Comparison of ENCODE assay signal across 11 cellular contexts in genomic region chr2:135245055-135245454, GRCh38.
DNase-seq lines count a peak whose midpoint lies in the region; ATAC-seq lines count a peak whose summit lies in the region.
"Had no signal": no experiment of that assay in that cellular context is flagged by ENCODE, and none has a peak within 500 bp of the region (broad histone marks: within the 10 kb centered on the region; RNA-seq: fewer than 3 reads in every experiment).

No MANE protein-coding gene starts in this region.

- H3K36me3 Mint-ChIP-seq in activated naive CD4-positive, alpha-beta T cell treated with anti-CD3 and anti-CD28 coated beads, Interleukin-2, amount 50 U/mL, for 72 hours: peaks cover 4 to 15% of the 10 kb centered on the region in 2 donors

- ATAC-seq in activated naive CD4-positive, alpha-beta T cell treated with anti-CD3 and anti-CD28 coated beads, Interleukin-2, amount 50 U/mL, for 72 hours: peak; percentile 98 to 100
- ATAC-seq in right cardiac atrium: no peak
- no peak for ATAC-seq in HG03025 (IDR thresholded peaks at IDR 0.05; ENCODE audit: low FRiP score, unreplicated experiment)

- no peaks in the 10 kb centered on the region for H3K27me3 ChIP-seq in right cardiac atrium (ENCODE audit: control insufficient read depth, insufficient read depth)

- no peaks in the 10 kb centered on the region for H3K9me3 ChIP-seq in right cardiac atrium (ENCODE audit: control insufficient read depth, low read length)

- peak overlapping the region; percentile 72 to 83 for H3K27ac Mint-ChIP-seq in activated naive CD4-positive, alpha-beta T cell treated with anti-CD3 and anti-CD28 coated beads, Interleukin-2, amount 50 U/mL, for 72 hours

- H3K4me3 ChIP-seq in right cardiac atrium (ENCODE audit: low read length): no peak overlapping the region

- no peak overlapping the region for H3K27ac ChIP-seq in right cardiac atrium (ENCODE audit: low read length)

- H3K9me3 Mint-ChIP-seq in activated naive CD4-positive, alpha-beta T cell treated with anti-CD3 and anti-CD28 coated beads, Interleukin-2, amount 50 U/mL, for 72 hours: peaks cover 2 to 6% of the 10 kb centered on the region in 2 donors

- peak; percentile 8 for DNase-seq in NCI-H2171 treated with DMSO at 0.1 percent for 48 hours (lab: John Stamatoyannopoulos, UW)
- DNase-seq in NCI-H2171 (lab: John Stamatoyannopoulos, UW): no peak
- DNase-seq in KBM-7: peak; percentile 38
- DNase-seq in activated naive CD4-positive, alpha-beta T cell treated with anti-CD3 and anti-CD28 coated beads, Interleukin-2, amount 50 U/mL, for 72 hours (ENCODE audit: low spot score in 2 of 2): peak in 1 of 2 donors; percentile 11
- DNase-seq in lung microvascular endothelial cell (ENCODE audit: low read depth in 2 of 2): peak; percentile 62 to 90
- DNase-seq in right cardiac atrium: no peak
- DNase-seq in NCI-H526 treated with DMSO at 0.1 percent for 48 hours (lab: John Stamatoyannopoulos, UW): no peak
- DNase-seq: activated gamma-delta T cell treated with Interleukin-2 at 50 U/mL for 16 hours, retina, RPMI8226 had no signal

- no peaks in the 10 kb centered on the region for H3K4me1 ChIP-seq in right cardiac atrium (ENCODE audit: control insufficient read depth, insufficient read depth, low read length)

- in situ Hi-C loops in KBM-7 (cut with MboI; ENCODE audit: low pct_unique_long_range_greater_than_20kb, low sequenced_read_pairs): no loop called here

- intact Hi-C loops in right cardiac atrium (cut with DNase I): no loop called here

Comparison
In these comparisons a context has a peak if more than half of its experiments do, and no peak if none do; other contexts are left out.
1. DNase-seq: peak in NCI-H2171 treated with DMSO at 0.1 percent for 48 hours (single experiment), KBM-7 (single experiment) and lung microvascular endothelial cell (2 of 2); none in NCI-H2171 (single experiment), right cardiac atrium (0 of 3) and NCI-H526 treated with DMSO at 0.1 percent for 48 hours (single experiment).
2. ATAC-seq: peak in activated naive CD4-positive, alpha-beta T cell treated with anti-CD3 and anti-CD28 coated beads, Interleukin-2, amount 50 U/mL, for 72 hours (2 of 2); none in right cardiac atrium (0 of 2) and HG03025 (single experiment).